Comparison of ENCODE assay signal across 10 cellular contexts in genomic region chr4:83581411-83582288, GRCh38. TPM values are rescaled to one million over a fixed set of nuclear protein-coding genes. Genes with fewer than 3 reads are reported as not detected.
DNase-seq lines count a peak whose midpoint lies in the region; ATAC-seq, FAIRE-seq and TF ChIP-seq lines count a peak whose summit lies in the region.
"Had no signal": no experiment of that assay in that cellular context is flagged by ENCODE, and none has a peak within 500 bp of the region (broad histone marks: within the 10 kb centered on the region; RNA-seq: fewer than 3 reads in every experiment).

No MANE protein-coding gene starts in this region.

- no peak overlapping the region for H3K27ac Mint-ChIP-seq in astrocyte (ENCODE audit: unreplicated experiment)
- H3K27ac Mint-ChIP-seq: activated naive CD8-positive, alpha-beta T cell had no signal

- H3K4me1 ChIP-seq in astrocyte (ENCODE audit: insufficient read depth, low read length): no peaks in the 10 kb centered on the region

- no peak overlapping the region for H2AFZ ChIP-seq in astrocyte (ENCODE audit: low read depth, low read length)

- peak overlapping the region; percentile 24 for H3K4me2 ChIP-seq in astrocyte (ENCODE audit: low read length)

- H3K4me1 Mint-ChIP-seq in astrocyte (ENCODE audit: low read depth, unreplicated experiment): no peaks in the 10 kb centered on the region

- no peaks in the 10 kb centered on the region for H3K36me3 ChIP-seq in astrocyte (ENCODE audit: insufficient read depth, low read length)

- H3K27ac ChIP-seq in astrocyte (ENCODE audit: low read depth, low read length): no peak overlapping the region
- H3K27ac ChIP-seq: SJSA1 had no signal

- DNase-seq in astrocyte (ENCODE audit: low read depth) (peak; percentile 33), NCI-H146 (lab: John Stamatoyannopoulos, UW) (no peak), 8988T (no peak), NCI-H748 treated with DMSO at 0.1 percent for 48 hours (lab: John Stamatoyannopoulos, UW) (no peak), NCI-H446 treated with DMSO at 0.1 percent for 48 hours (lab: John Stamatoyannopoulos, UW) (no peak)

- no peaks in the 10 kb centered on the region for H3K27me3 ChIP-seq in astrocyte (ENCODE audit: insufficient read depth, low read length)
- H3K27me3 ChIP-seq: SJSA1 had no signal

- H3K9me3 ChIP-seq in astrocyte (ENCODE audit: insufficient read depth, low read depth, low read length): no peaks in the 10 kb centered on the region
- H3K9me3 ChIP-seq: SJSA1 had no signal

- no peak for TF ChIP-seq CTCF in astrocyte (IDR thresholded peaks at IDR 0.05; ENCODE audit: insufficient read depth, low read depth, low read length)

- H3K4me3 Mint-ChIP-seq in astrocyte (ENCODE audit: unreplicated experiment): no peak overlapping the region
- H3K4me3 Mint-ChIP-seq: activated naive CD8-positive, alpha-beta T cell had no signal

- H3K4me3 ChIP-seq in astrocyte (ENCODE audit: insufficient read depth, low read depth, low read length): no peak overlapping the region
- H3K4me3 ChIP-seq: SJSA1 had no signal

- H3K36me3 Mint-ChIP-seq in astrocyte (ENCODE audit: low read depth, unreplicated experiment): no peaks in the 10 kb centered on the region

- H4K20me1 ChIP-seq in astrocyte (ENCODE audit: insufficient read depth, low read length): no peaks in the 10 kb centered on the region

- no peak for FAIRE-seq in astrocyte (lab: Jason Lieb, UNC)

- H3K79me2 ChIP-seq in astrocyte (ENCODE audit: insufficient read depth, low read length): no peaks in the 10 kb centered on the region

- no peak overlapping the region for H3K9ac ChIP-seq in astrocyte (ENCODE audit: low read length)

- H3K9me3 Mint-ChIP-seq in astrocyte (ENCODE audit: unreplicated experiment): no peaks in the 10 kb centered on the region

- H3K27me3 Mint-ChIP-seq in astrocyte (ENCODE audit: low read depth, unreplicated experiment): no peaks in the 10 kb centered on the region
- H3K27me3 Mint-ChIP-seq: activated naive CD8-positive, alpha-beta T cell had no signal

- ATAC-seq in GM18502 (IDR thresholded peaks at IDR 0.05; ENCODE audit: poor library complexity, unreplicated experiment) (peak; percentile 85), GM21515 (IDR thresholded peaks at IDR 0.05; ENCODE audit: unreplicated experiment) (peak; percentile 86), HG03378 (IDR thresholded peaks at IDR 0.05; ENCODE audit: unreplicated experiment) (peak; percentile 82)

RNA-seq across cellular contexts. Expression of gene GPAT3, which starts 45.7 kb away (rescaled TPM):
- total RNA-seq in astrocyte: 0.39 and 0.50 TPM in 2 replicates
